Comparison of ENCODE assay signal across 8 cellular contexts in the genomic region with DNA sequence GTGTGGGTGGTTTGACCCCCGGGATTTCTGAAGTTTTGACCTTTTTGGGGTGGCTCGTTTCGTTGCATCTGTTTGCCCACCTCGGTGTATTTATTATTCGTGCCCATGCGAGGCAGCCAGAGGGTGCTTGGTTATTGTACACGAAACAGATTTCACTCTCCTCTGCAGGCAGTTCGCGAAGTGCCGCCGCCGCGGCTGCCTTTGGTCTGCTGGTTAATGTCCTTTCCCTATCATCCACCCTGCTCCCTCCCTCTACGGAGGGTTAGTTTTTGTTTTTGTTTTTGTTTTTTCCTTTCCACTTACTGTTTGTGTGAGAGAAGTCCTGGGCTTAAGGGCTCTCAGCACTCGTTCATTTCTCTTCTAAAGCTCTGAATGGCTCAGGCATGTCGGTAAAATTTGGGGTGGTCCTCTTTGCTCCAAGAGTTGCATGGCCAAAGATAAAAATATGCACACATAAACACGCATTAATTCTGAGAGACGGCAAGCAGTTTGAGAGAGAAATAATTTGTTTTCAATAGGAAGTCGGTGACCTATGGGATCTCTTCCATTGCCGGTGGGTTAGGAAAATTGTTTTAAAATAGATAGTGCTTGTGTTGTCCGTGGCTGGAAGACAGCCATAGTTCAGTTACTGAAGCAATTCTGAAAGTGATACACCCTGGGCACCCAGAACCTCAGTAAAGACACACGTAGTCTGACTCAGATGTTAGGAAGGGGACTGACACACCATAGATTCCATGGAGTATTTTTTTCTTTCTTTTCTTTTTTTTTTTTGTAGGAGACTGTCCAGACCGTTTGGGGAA. TPM values are rescaled to one million over a fixed set of nuclear protein-coding genes. Genes with fewer than 3 reads are reported as not detected.
A peak's percentile ranks its signal among the peaks of the same experiment; 100 is the strongest.
DNase-seq lines count a peak whose midpoint lies in the region; ATAC-seq and TF ChIP-seq lines count a peak whose summit lies in the region.

No MANE protein-coding gene starts in this region.

- H3K9me3 Mint-ChIP-seq in activated CD4-positive, alpha-beta T cell treated with anti-CD3 and anti-CD28 coated beads, Interleukin-2, amount 10 ng/mL, durations not matched to agents 24 days and 14 days: no peaks in the 10 kb centered on the region

- ATAC-seq in psoas muscle: peak; percentile 68 to 81 (median 78)
- ATAC-seq in HG03039 (IDR thresholded peaks at IDR 0.05; ENCODE audit: unreplicated experiment): no peak

- no peaks in the 10 kb centered on the region for H3K9me2 ChIP-seq in hepatocyte (replicated peaks; ENCODE audit: insufficient read depth)

- TF ChIP-seq CTCF in astrocyte of the cerebellum (IDR thresholded peaks at IDR 0.05; ENCODE audit: low read depth, low read length, missing control alignments) (no peak), hepatocyte (IDR thresholded peaks at IDR 0.05; ENCODE audit: poor library complexity) (no peak), psoas muscle (IDR thresholded peaks at IDR 0.05) (peak; percentile 5)

- H4K20me1 ChIP-seq in hepatocyte (ENCODE audit: insufficient read depth, poor library complexity, severe bottlenecking): no peaks in the 10 kb centered on the region

- no peaks in the 10 kb centered on the region for H3K36me3 Mint-ChIP-seq in activated CD4-positive, alpha-beta T cell treated with anti-CD3 and anti-CD28 coated beads, Interleukin-2, amount 10 ng/mL, durations not matched to agents 24 days and 14 days (ENCODE audit: low read depth)

- peak overlapping the region; percentile 84 for H3K4me3 Mint-ChIP-seq in activated CD4-positive, alpha-beta T cell treated with anti-CD3 and anti-CD28 coated beads, Interleukin-2, amount 10 ng/mL, durations not matched to agents 24 days and 14 days

- in situ Hi-C loops in astrocyte of the cerebellum (cut with HindIII; ENCODE audit: low sequenced_read_pairs): no loop called here

- DNase-seq in activated CD4-positive, alpha-beta T cell treated with anti-CD3 and anti-CD28 coated beads, Interleukin-2, amount 10 ng/mL, durations not matched to agents 24 days and 14 days: peak; percentile 74
- DNase-seq in activated CD4-positive, alpha-beta T cell treated with anti-CD3 and anti-CD28 coated beads for 1 hour: no peak
- DNase-seq in NCI-H526 (lab: John Stamatoyannopoulos, UW): peak; percentile 91 to 95
- no peak for DNase-seq in astrocyte of the cerebellum (ENCODE audit: low read depth)
- DNase-seq in hepatocyte (ENCODE audit: low spot score): peak; percentile 48
- peak in 1 of 2 donors; percentile 70 for DNase-seq in psoas muscle
- no peak for DNase-seq in NCI-H2107 (lab: John Stamatoyannopoulos, UW)

- peaks cover 20% of the 10 kb centered on the region for H3K27me3 ChIP-seq in hepatocyte
- H3K27me3 ChIP-seq in psoas muscle (ENCODE audit: insufficient read depth in 3 of 3, low read length in 2 of 3): no peaks in the 10 kb centered on the region

- H3K36me3 ChIP-seq in hepatocyte (replicated peaks; ENCODE audit: insufficient read depth, low read depth) (no peaks in the 10 kb centered on the region), psoas muscle (ENCODE audit: insufficient read depth in 1 of 2, low read depth in 1 of 2) (no peaks in the 10 kb centered on the region)

- H3K4me2 ChIP-seq in hepatocyte: peak overlapping the region; percentile 88

- peaks cover 16% of the 10 kb centered on the region for H3K4me1 Mint-ChIP-seq in activated CD4-positive, alpha-beta T cell treated with anti-CD3 and anti-CD28 coated beads, Interleukin-2, amount 10 ng/mL, durations not matched to agents 24 days and 14 days

- H3K79me2 ChIP-seq in hepatocyte: peaks cover 46% of the 10 kb centered on the region

- 3% methylated on average over 23 of the region's 23 CpGs for WGBS in hepatocyte (ENCODE audit: low lambda C conversion rate, missing lambda C conversion rate)
- WGBS in psoas muscle, 3 donors: 0 to 1% (median 0%) methylated on average over 23 of the region's 23 CpGs

- peak overlapping the region; percentile 98 for H2AFZ ChIP-seq in hepatocyte

- H3K4me1 ChIP-seq in hepatocyte (ENCODE audit: insufficient read depth) (peaks cover 24% of the 10 kb centered on the region), psoas muscle (peaks cover 44% of the 10 kb centered on the region)

- H3K27me3 Mint-ChIP-seq in activated CD4-positive, alpha-beta T cell treated with anti-CD3 and anti-CD28 coated beads, Interleukin-2, amount 10 ng/mL, durations not matched to agents 24 days and 14 days: peaks cover 76% of the 10 kb centered on the region

- H3K4me3 ChIP-seq in astrocyte of the cerebellum (ENCODE audit: low read depth, low read length): peak overlapping the region; percentile 79
- peak overlapping the region; percentile 77 for H3K4me3 ChIP-seq in hepatocyte
- peak overlapping the region; percentile 91 for H3K4me3 ChIP-seq in psoas muscle

- H3K27ac Mint-ChIP-seq in activated CD4-positive, alpha-beta T cell treated with anti-CD3 and anti-CD28 coated beads, Interleukin-2, amount 10 ng/mL, durations not matched to agents 24 days and 14 days: peak overlapping the region; percentile 14

- H3K9me3 ChIP-seq in hepatocyte (ENCODE audit: low read depth): no peaks in the 10 kb centered on the region
- no peaks in the 10 kb centered on the region for H3K9me3 ChIP-seq in psoas muscle

- intact Hi-C loops in activated CD4-positive, alpha-beta T cell treated with anti-CD3 and anti-CD28 coated beads, Interleukin-2, amount 10 ng/mL, durations not matched to agents 24 days and 14 days (cut with micrococcal nuclease): loop anchor here (2.0 to 5.0 kb wide), 5 partner anchors 103 to 916 kb away; a partner anchor contains a TSS
- intact Hi-C loops in psoas muscle (cut with DNase I): loop anchor here (2.0 to 10.0 kb wide), 5 partner anchors 104 to 277 kb away; no protein-coding TSS in a partner anchor

- H3K27ac ChIP-seq in hepatocyte: peak overlapping the region; percentile 87
- H3K27ac ChIP-seq in psoas muscle: peak overlapping the region; percentile 96

RNA-seq across cellular contexts. Expression of a gene that starts 1.2 kb away (rescaled TPM):
- 1.8 and 2.5 TPM in 2 replicates for total RNA-seq in activated CD4-positive, alpha-beta T cell treated with anti-CD3 and anti-CD28 coated beads, Interleukin-2, amount 10 ng/mL, durations not matched to agents 24 days and 14 days
- total RNA-seq in hepatocyte (37.9 and 47.0 TPM in 2 replicates), psoas muscle (100 to 1,000 TPM; 103 to 184 (median 149) TPM)
- polyA plus RNA-seq in hepatocyte (26.9 and 29.7 TPM in 2 replicates), psoas muscle (100 to 1,000 TPM in 2 of 3 donors, 10 to 100 TPM in 1; 55.5 to 216 (median 185) TPM)

Comparison
In these comparisons a context has a peak if more than half of its experiments do, and no peak if none do; other contexts are left out.
1. DNase-seq: peak in activated CD4-positive, alpha-beta T cell treated with anti-CD3 and anti-CD28 coated beads, Interleukin-2, amount 10 ng/mL, durations not matched to agents 24 days and 14 days (single experiment), NCI-H526 (2 of 2) and hepatocyte (single experiment); none in activated CD4-positive, alpha-beta T cell treated with anti-CD3 and anti-CD28 coated beads for 1 hour (single experiment), astrocyte of the cerebellum (single experiment) and NCI-H2107 (single experiment).
2. RNA of a gene that starts 1.2 kb away (total RNA-seq): 103 to 184 TPM in psoas muscle and 37.9 to 47.0 TPM in hepatocyte; 1.8 to 2.5 TPM in activated CD4-positive, alpha-beta T cell treated with anti-CD3 and anti-CD28 coated beads, Interleukin-2, amount 10 ng/mL, durations not matched to agents 24 days and 14 days; every median in the first group is over 10 times any median in the second.
3. Peak in every context shown above with its lines, with median percentiles within 50 percentile points of each other: H3K4me3 ChIP-seq.